ENCODE assay signal across 1 cellular context in genomic region chr12:31989987-31990386, GRCh38.
TF ChIP-seq lines count a peak whose summit lies in the region.

No MANE protein-coding gene starts in this region.

TF ChIP-seq in endothelial cell of umbilical vein, 7 proteins besides CTCF, POLR2A, EP300 and RAD21:
- TF ChIP-seq JUN (IDR thresholded peaks at IDR 0.05; ENCODE audit: borderline replicate concordance, insufficient read depth, insufficient read length, low read depth), result no peak
- TF ChIP-seq, protein P1, sequence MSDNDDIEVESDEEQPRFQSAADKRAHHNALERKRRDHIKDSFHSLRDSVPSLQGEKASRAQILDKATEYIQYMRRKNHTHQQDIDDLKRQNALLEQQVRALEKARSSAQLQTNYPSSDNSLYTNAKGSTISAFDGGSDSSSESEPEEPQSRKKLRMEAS (IDR thresholded peaks at IDR 0.05; ENCODE audit: insufficient read depth, insufficient read length), result no peak
- no peak for TF ChIP-seq POLR2AphosphoS5 (IDR thresholded peaks at IDR 0.05; ENCODE audit: insufficient read depth, low read depth, low read length)
- no peak for TF ChIP-seq GATA2 (IDR thresholded peaks at IDR 0.05; ENCODE audit: insufficient read depth, insufficient read length, low read depth, low read length)
- TF ChIP-seq FOS (IDR thresholded peaks at IDR 0.05; ENCODE audit: borderline replicate concordance, insufficient read depth, low read length), result no peak
- TF ChIP-seq MYC (IDR thresholded peaks at IDR 0.05; ENCODE audit: low read depth, low read length), result no peak
- TF ChIP-seq EZH2 (IDR thresholded peaks at IDR 0.05; ENCODE audit: borderline replicate concordance, low read depth, low read length, severe bottlenecking), result no peak
TF ChIP-seq in endothelial cell of umbilical vein: peak in this region for 0.
